Comparison of ENCODE assay signal across 11 cellular contexts in the genomic region with DNA sequence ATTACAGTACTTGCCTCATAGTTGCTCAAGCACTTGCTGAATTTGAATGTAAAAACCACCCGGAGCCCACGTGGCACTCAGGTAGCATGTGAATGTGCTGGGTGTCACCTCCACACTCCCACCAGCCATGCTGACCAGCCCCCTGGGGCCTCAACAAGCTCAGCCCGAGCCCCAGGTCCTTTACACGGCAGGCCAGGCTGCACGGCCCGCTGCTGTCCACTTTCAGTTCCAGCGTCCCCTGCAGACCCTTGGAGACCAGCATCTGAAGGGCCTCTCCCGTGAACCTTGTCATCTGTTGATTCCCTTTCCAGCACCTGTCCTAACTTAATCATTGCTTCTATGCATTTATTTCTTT. TPM values are rescaled to one million over a fixed set of nuclear protein-coding genes. Genes with fewer than 3 reads are reported as not detected.
DNase-seq lines count a peak whose midpoint lies in the region; ATAC-seq and TF ChIP-seq lines count a peak whose summit lies in the region.
"Had no signal": no experiment of that assay in that cellular context is flagged by ENCODE, and none has a peak within 500 bp of the region (broad histone marks: within the 10 kb centered on the region; RNA-seq: fewer than 3 reads in every experiment).

No MANE protein-coding gene starts in this region.

- no peak for TF ChIP-seq CTCF in heart left ventricle (IDR thresholded peaks at IDR 0.05)
- no peak for TF ChIP-seq CTCF in Peyer's patch (IDR thresholded peaks at IDR 0.05)
- no peak for TF ChIP-seq CTCF in upper lobe of left lung (IDR thresholded peaks at IDR 0.05)

- DNase-seq in heart left ventricle: peak in 3 of 5 donors; percentile 7 to 24 (median 12)
- DNase-seq in cardiac septum (ENCODE audit: low spot score): no peak
- DNase-seq in Peyer's patch: peak in 2 of 3 donors; percentile 4 to 42
- peak in 24 of 42 donors; percentile 1 to 44 (median 16) for DNase-seq in head of caudate nucleus
- peak; percentile 19 to 61 for DNase-seq in upper lobe of left lung
- no peak for DNase-seq in activated CD4-positive, alpha-beta T cell treated with anti-CD3 and anti-CD28 coated beads, Interleukin-2, amount 50 U/mL, for 4 hours
- DNase-seq: activated B cell treated with CpG ODN at 0.5 μM for 24 hours, esophagus squamous epithelium had no signal

- H3K27ac ChIP-seq in heart left ventricle (no peak overlapping the region), Peyer's patch (no peak overlapping the region), upper lobe of left lung (no peak overlapping the region)
- H3K27ac ChIP-seq: breast epithelium, esophagus squamous epithelium had no signal

- no peak for TF ChIP-seq EP300 in upper lobe of left lung (IDR thresholded peaks at IDR 0.05)

- H3K27me3 ChIP-seq in heart left ventricle: no peaks in the 10 kb centered on the region
- H3K27me3 ChIP-seq in Peyer's patch: no peaks in the 10 kb centered on the region
- no peaks in the 10 kb centered on the region for H3K27me3 ChIP-seq in upper lobe of left lung
- H3K27me3 ChIP-seq: breast epithelium, esophagus squamous epithelium had no signal

- intact Hi-C loops in heart left ventricle (cut with DNase I): loop anchor here in 7 of 10 donors (2.0 to 10.0 kb wide), 10 partner anchors 56 to 529 kb away; no protein-coding TSS in a partner anchor
- intact Hi-C loops in cardiac septum (cut with DNase I): no loop called here
- intact Hi-C loops in head of caudate nucleus (cut with DNase I): loop anchor here (5.0 kb wide), 1 partner anchor 524 kb away; no protein-coding TSS in a partner anchor

- H3K4me1 ChIP-seq in heart left ventricle (peaks cover 0 to 18% (median 5%) of the 10 kb centered on the region in 12 donors), Peyer's patch (peaks cover 0 to 19% (median 4%) of the 10 kb centered on the region in 4 donors), upper lobe of left lung (peaks cover 0 to 15% (median 5%) of the 10 kb centered on the region in 4 donors)
- H3K4me1 ChIP-seq: breast epithelium had no signal

- WGBS in heart left ventricle, 4 donors: 85 to 94% (median 94%) methylated on average over 8 of the region's 8 CpGs
- 92 to 99% methylated on average over 6 to 8 of the region's 8 CpGs for WGBS in upper lobe of left lung, 2 donors

- H3K4me3 ChIP-seq in heart left ventricle (no peak overlapping the region), Peyer's patch (no peak overlapping the region), upper lobe of left lung (no peak overlapping the region)
- H3K4me3 ChIP-seq: breast epithelium, esophagus squamous epithelium had no signal

- ATAC-seq in heart left ventricle (no peak), upper lobe of left lung (ENCODE audit: low FRiP score in 2 of 2) (no peak), GM19455 (IDR thresholded peaks at IDR 0.05; ENCODE audit: unreplicated experiment) (no peak), HG03378 (IDR thresholded peaks at IDR 0.05; ENCODE audit: unreplicated experiment) (no peak)

- H3K9me3 ChIP-seq in heart left ventricle: no peaks in the 10 kb centered on the region
- no peaks in the 10 kb centered on the region for H3K9me3 ChIP-seq in Peyer's patch
- H3K9me3 ChIP-seq in upper lobe of left lung: no peaks in the 10 kb centered on the region
- H3K9me3 ChIP-seq: breast epithelium, esophagus squamous epithelium had no signal

- peaks cover 0 to 60% (median 32%) of the 10 kb centered on the region in 9 donors for H3K36me3 ChIP-seq in heart left ventricle
- H3K36me3 ChIP-seq in Peyer's patch: peaks cover 0 to 29% (median 0%) of the 10 kb centered on the region in 3 donors
- H3K36me3 ChIP-seq in upper lobe of left lung: peaks cover 0 to 53% (median 22%) of the 10 kb centered on the region in 4 donors
- H3K36me3 ChIP-seq: breast epithelium had no signal

- TF ChIP-seq POLR2A in heart left ventricle (IDR thresholded peaks at IDR 0.05) (no peak), Peyer's patch (IDR thresholded peaks at IDR 0.05) (no peak), upper lobe of left lung (IDR thresholded peaks at IDR 0.05) (no peak)

RNA-seq across cellular contexts. Expression of a gene that starts 33.3 kb away (rescaled TPM):
- total RNA-seq in heart left ventricle (1 to 10 TPM in 2 of 9 donors, under 1 TPM in 2, not detected in 5; 0.21 to 1.7 (median 0.90) TPM), cardiac septum (0.43 TPM), Peyer's patch (10 to 100 TPM in 1 of 4 donors, 1 to 10 TPM in 2, not detected in 1; 2.3 to 14.0 (median 9.8) TPM), upper lobe of left lung (1 to 10 TPM; 3.2 to 9.4 (median 4.8) TPM)
- under 1 TPM in 1 of 2 donors, not detected in 1; 0.15 TPM for polyA plus RNA-seq in heart left ventricle

RNA-seq across cellular contexts. Expression of a gene that starts 56.3 kb away (rescaled TPM):
- total RNA-seq in heart left ventricle: 10 to 100 TPM; 25.1 to 91.4 (median 30.0) TPM
- 100 to 1,000 TPM in 1 of 2 donors, 10 to 100 TPM in 1; 12.6 to 115 TPM for polyA plus RNA-seq in heart left ventricle
- total RNA-seq in cardiac septum: 34.8 TPM
- total RNA-seq in Peyer's patch: 1 to 10 TPM; 3.3 to 5.5 (median 4.6) TPM
- total RNA-seq in upper lobe of left lung: 10 to 100 TPM in 5 of 6 donors, 1 to 10 TPM in 1; 2.1 to 60.9 (median 17.6) TPM

Comparison
In these comparisons a context has a peak if more than half of its experiments do, and no peak if none do; other contexts are left out.
1. DNase-seq: peak in heart left ventricle (3 of 5), Peyer's patch (2 of 3), head of caudate nucleus (24 of 42) and upper lobe of left lung (2 of 2); none in cardiac septum (single experiment) and activated CD4-positive, alpha-beta T cell treated with anti-CD3 and anti-CD28 coated beads, Interleukin-2, amount 50 U/mL, for 4 hours (0 of 2).